4 cellular contexts compared by ENCODE assay signal in the genomic region with DNA sequence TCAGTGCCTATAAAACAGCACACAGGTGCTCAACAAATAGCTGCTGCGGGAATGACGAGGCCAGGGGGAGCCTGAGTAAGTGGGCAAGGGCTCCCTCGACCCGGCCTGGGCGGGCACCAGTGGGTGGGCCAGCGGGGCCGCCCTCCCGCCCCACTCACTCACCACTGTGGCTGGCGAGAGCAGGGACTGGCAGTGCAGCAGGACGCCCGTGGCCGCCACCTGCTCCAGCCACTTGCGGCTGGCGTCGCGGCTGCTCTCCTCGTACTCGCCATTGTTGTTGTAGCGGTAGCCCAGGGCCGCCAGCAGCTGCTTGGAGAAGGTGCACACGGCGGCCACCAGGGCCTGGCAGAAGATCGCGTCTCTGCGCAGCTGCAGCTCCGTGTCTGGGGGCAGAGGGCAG.
"Had no signal": no experiment of that assay in that cellular context is flagged by ENCODE, and none has a peak within 500 bp of the region (broad histone marks: within the 10 kb centered on the region; RNA-seq: fewer than 3 reads in every experiment).

No MANE protein-coding gene starts in this region.

- FAIRE-seq: keratinocyte had no signal

- H3K9me3 Mint-ChIP-seq: activated T-cell treated with anti-CD3 and anti-CD28 coated beads, Interleukin-2, amount 50 U/mL, for 72 hours; endodermal cell had no signal

- H3K27ac Mint-ChIP-seq: endodermal cell had no signal

- H3K27ac ChIP-seq: parathyroid adenoma had no signal

- H3K4me1 ChIP-seq: parathyroid adenoma had no signal

- H3K4me3 Mint-ChIP-seq: activated T-cell treated with anti-CD3 and anti-CD28 coated beads, Interleukin-2, amount 50 U/mL, for 72 hours; endodermal cell had no signal

- H3K4me1 Mint-ChIP-seq: endodermal cell had no signal
